In the genomic region with DNA sequence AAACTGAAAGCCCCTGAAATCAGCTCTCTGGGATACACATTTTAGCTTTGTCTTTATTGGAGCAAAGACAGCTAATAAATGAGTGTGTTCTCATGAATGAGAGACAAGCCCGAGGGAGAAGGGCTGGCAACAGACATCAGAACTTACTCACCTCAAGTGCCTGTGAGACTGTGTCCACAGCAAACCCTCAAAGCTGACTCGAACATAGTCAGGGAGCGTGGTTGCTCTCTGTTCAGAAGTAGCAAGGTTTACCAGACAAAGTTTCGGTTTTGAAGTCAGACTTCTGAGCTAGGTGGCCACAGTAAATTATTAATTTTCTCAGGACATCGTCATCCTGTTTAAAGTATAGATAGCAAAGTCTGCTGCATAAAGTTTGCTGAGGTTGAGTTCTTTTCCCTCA, we compare ENCODE assay signal across 16 cellular contexts.
DNase-seq lines count a peak whose midpoint lies in the region; ATAC-seq and TF ChIP-seq lines count a peak whose summit lies in the region.
"Had no signal": no experiment of that assay in that cellular context is flagged by ENCODE, and none has a peak within 500 bp of the region (broad histone marks: within the 10 kb centered on the region; RNA-seq: fewer than 3 reads in every experiment).

No MANE protein-coding gene starts in this region.

- no peak for DNase-seq in activated CD4-positive, alpha-beta T cell treated with anti-CD3 and anti-CD28 coated beads, Interleukin-2, amount 50 U/mL, for 48 hours
- DNase-seq in NCI-H82 treated with DMSO at 0.1 percent for 48 hours (lab: John Stamatoyannopoulos, UW; ENCODE audit: unreplicated experiment) (no peak), NCI-H524 treated with DMSO at 0.1 percent for 48 hours (lab: John Stamatoyannopoulos, UW) (no peak)
- no peak for DNase-seq in activated CD8-positive, alpha-beta T cell treated with anti-CD3 and anti-CD28 coated beads for 36 hours
- DNase-seq: activated CD4-positive, alpha-beta T cell treated with anti-CD3 and anti-CD28 coated beads, Interleukin-2, amount 10 ng/mL, durations not matched to agents 7 days and 5 days; activated effector memory CD4-positive, alpha-beta T cell treated with Interleukin-2 at 50 U/mL for 16 hours; effector memory CD4-positive, alpha-beta T cell; HCEC 1CT; kidney; stimulated activated CD4-positive, alpha-beta T cell treated with anti-CD3 and anti-CD28 coated beads, Interleukin-2, amount 100 ng/mL, for 24 hours; uterus had no signal

- H3K9me3 Mint-ChIP-seq in activated CD8-positive, alpha-beta T cell treated with anti-CD3 and anti-CD28 coated beads for 36 hours = no peaks in the 10 kb centered on the region
- H3K9me3 Mint-ChIP-seq: activated CD4-positive, alpha-beta T cell treated with anti-CD3 and anti-CD28 coated beads, Interleukin-2, amount 10 ng/mL, durations not matched to agents 7 days and 5 days had no signal

- no peak overlapping the region for H3K4me3 Mint-ChIP-seq in activated CD8-positive, alpha-beta T cell treated with anti-CD3 and anti-CD28 coated beads for 36 hours
- H3K4me3 Mint-ChIP-seq: activated CD4-positive, alpha-beta T cell treated with anti-CD3 and anti-CD28 coated beads, Interleukin-2, amount 10 ng/mL, durations not matched to agents 7 days and 5 days had no signal

- CTCF ChIA-PET in activated CD8-positive, alpha-beta T cell treated with anti-CD3 and anti-CD28 coated beads for 36 hours (lab: Charles Lee) = no interaction called here

- TF ChIP-seq CTCF in activated CD8-positive, alpha-beta T cell treated with anti-CD3 and anti-CD28 coated beads for 36 hours (IDR thresholded peaks at IDR 0.05) = no peak

- peak; percentile 76 for ATAC-seq in GM18499 (IDR thresholded peaks at IDR 0.05; ENCODE audit: insufficient read depth, unreplicated experiment)
- ATAC-seq in GM19372 (IDR thresholded peaks at IDR 0.05; ENCODE audit: low read depth, unreplicated experiment) = peak; percentile 98
- ATAC-seq in HG02759 (IDR thresholded peaks at IDR 0.05; ENCODE audit: unreplicated experiment) = peak; percentile 93
- peak; percentile 92 for ATAC-seq in HG03457 (IDR thresholded peaks at IDR 0.05; ENCODE audit: unreplicated experiment)
- no peak for ATAC-seq in activated CD8-positive, alpha-beta T cell treated with anti-CD3 and anti-CD28 coated beads for 36 hours
- ATAC-seq: gastroesophageal sphincter had no signal

- no peak overlapping the region for H3K27ac Mint-ChIP-seq in activated CD8-positive, alpha-beta T cell treated with anti-CD3 and anti-CD28 coated beads for 36 hours
- H3K27ac Mint-ChIP-seq: activated CD4-positive, alpha-beta T cell treated with anti-CD3 and anti-CD28 coated beads, Interleukin-2, amount 10 ng/mL, durations not matched to agents 7 days and 5 days had no signal

- H3K27me3 Mint-ChIP-seq in activated CD8-positive, alpha-beta T cell treated with anti-CD3 and anti-CD28 coated beads for 36 hours = peaks cover 2% of the 10 kb centered on the region
- H3K27me3 Mint-ChIP-seq: activated CD4-positive, alpha-beta T cell treated with anti-CD3 and anti-CD28 coated beads, Interleukin-2, amount 10 ng/mL, durations not matched to agents 7 days and 5 days had no signal

- no peaks in the 10 kb centered on the region for H3K4me1 Mint-ChIP-seq in activated CD8-positive, alpha-beta T cell treated with anti-CD3 and anti-CD28 coated beads for 36 hours (ENCODE audit: low read depth)
- H3K4me1 Mint-ChIP-seq: activated CD4-positive, alpha-beta T cell treated with anti-CD3 and anti-CD28 coated beads, Interleukin-2, amount 10 ng/mL, durations not matched to agents 7 days and 5 days had no signal

- POLR2A ChIA-PET in activated CD8-positive, alpha-beta T cell treated with anti-CD3 and anti-CD28 coated beads for 36 hours (lab: Charles Lee) = no interaction called here

- no peaks in the 10 kb centered on the region for H3K36me3 Mint-ChIP-seq in activated CD8-positive, alpha-beta T cell treated with anti-CD3 and anti-CD28 coated beads for 36 hours (ENCODE audit: low read depth)

- intact Hi-C loops in activated CD8-positive, alpha-beta T cell treated with anti-CD3 and anti-CD28 coated beads for 36 hours (cut with micrococcal nuclease) = no loop called here
